ENCODE assay signal across 9 cellular contexts in genomic region chr2:210445116-210445707, GRCh38. TPM values are rescaled to one million over a fixed set of nuclear protein-coding genes. Genes with fewer than 3 reads are reported as not detected.
DNase-seq lines count a peak whose midpoint lies in the region; FAIRE-seq and TF ChIP-seq lines count a peak whose summit lies in the region.
"Had no signal": no experiment of that assay in that cellular context is flagged by ENCODE, and none has a peak within 500 bp of the region (broad histone marks: within the 10 kb centered on the region; RNA-seq: fewer than 3 reads in every experiment).

No MANE protein-coding gene starts in this region.

- H2BK120ac ChIP-seq in mesendoderm (ENCODE audit: low read depth, low read length) (no peak overlapping the region), neuronal stem cell (ENCODE audit: low read depth, low read length) (no peak overlapping the region)

- H3K14ac ChIP-seq in neuronal stem cell (ENCODE audit: low read length): no peak overlapping the region

- no peak overlapping the region for H3K4me2 ChIP-seq in mesendoderm (ENCODE audit: low read length)
- H3K4me2 ChIP-seq in neuronal stem cell (ENCODE audit: insufficient read depth, low read length, poor library complexity, severe bottlenecking): no peak overlapping the region

- H3K9me3 ChIP-seq in neuronal stem cell (replicated peaks in 1 of 2; ENCODE audit: control insufficient read depth in 2 of 2, insufficient read depth in 1 of 2, low read depth in 1 of 2, low read length in 2 of 2): peaks cover 0 to 7% of the 10 kb centered on the region in 2 donors

- H3K4ac ChIP-seq in mesendoderm (ENCODE audit: low read depth, low read length): no peak overlapping the region
- no peak overlapping the region for H3K4ac ChIP-seq in neuronal stem cell (ENCODE audit: low read length)

- H3K27ac ChIP-seq in mesendoderm (ENCODE audit: low read depth, low read length) (no peak overlapping the region), neuronal stem cell (replicated peaks; ENCODE audit: low read length) (no peak overlapping the region)

- H3K27me3 ChIP-seq in mesendoderm (ENCODE audit: insufficient read depth, low read length, poor library complexity) (no peaks in the 10 kb centered on the region), neuronal stem cell (ENCODE audit: control insufficient read depth in 3 of 3, insufficient read depth in 3 of 3, low read depth in 1 of 3, low read length in 3 of 3) (no peaks in the 10 kb centered on the region)

- no peak overlapping the region for H3K56ac ChIP-seq in mesendoderm (ENCODE audit: low read length)

- no peak overlapping the region for H3K27ac Mint-ChIP-seq in MCF 10A (ENCODE audit: low read depth, unreplicated experiment)
- H3K27ac Mint-ChIP-seq in activated naive CD8-positive, alpha-beta T cell treated with anti-CD3 and anti-CD28 coated beads for 36 hours: no peak overlapping the region
- H3K27ac Mint-ChIP-seq: IgD-negative memory B cell had no signal

- H2BK5ac ChIP-seq in mesendoderm (ENCODE audit: low read length) (no peak overlapping the region), neuronal stem cell (ENCODE audit: low read length) (no peak overlapping the region)

- H2BK12ac ChIP-seq in neuronal stem cell (ENCODE audit: low read length): no peak overlapping the region

- peak; percentile 39 for TF ChIP-seq CTCF in NB4 (IDR thresholded peaks at IDR 0.05; ENCODE audit: low read depth, low read length)
- peak; percentile 67 for TF ChIP-seq CTCF in MCF 10A (IDR thresholded peaks at IDR 0.05; ENCODE audit: unreplicated experiment)

- H3K9ac ChIP-seq in mesendoderm (ENCODE audit: low read length) (no peak overlapping the region), neuronal stem cell (ENCODE audit: low read depth, low read length, poor library complexity) (no peak overlapping the region)

- peak; percentile 55 for FAIRE-seq in GM19239 (lab: Jason Lieb, UNC)

- no peaks in the 10 kb centered on the region for H3K79me2 ChIP-seq in mesendoderm (ENCODE audit: control insufficient read depth, insufficient read depth, low read length)

- POLR2A ChIA-PET in MCF 10A (lab: Yijun Ruan, JAX): no interaction called here

- H3K27me3 Mint-ChIP-seq in MCF 10A (ENCODE audit: insufficient read depth, unreplicated experiment): no peaks in the 10 kb centered on the region
- H3K27me3 Mint-ChIP-seq in activated naive CD8-positive, alpha-beta T cell treated with anti-CD3 and anti-CD28 coated beads for 36 hours: no peaks in the 10 kb centered on the region
- H3K27me3 Mint-ChIP-seq: IgD-negative memory B cell had no signal

- no peak overlapping the region for H2AFZ ChIP-seq in neuronal stem cell (ENCODE audit: low read length)

- no TSS peak for BruUV-seq in MCF 10A (replicated peaks; lab: Mats Ljungman, UMichigan)

- H3K9me3 Mint-ChIP-seq in MCF 10A (ENCODE audit: unreplicated experiment): peaks cover 20% of the 10 kb centered on the region
- peaks cover 19% of the 10 kb centered on the region for H3K9me3 Mint-ChIP-seq in activated naive CD8-positive, alpha-beta T cell treated with anti-CD3 and anti-CD28 coated beads for 36 hours

- no peak overlapping the region for H3K23ac ChIP-seq in mesendoderm (ENCODE audit: low read length)
- no peak overlapping the region for H3K23ac ChIP-seq in neuronal stem cell (ENCODE audit: low read depth, low read length, poor library complexity)

- no peaks in the 10 kb centered on the region for H3K79me1 ChIP-seq in mesendoderm (ENCODE audit: low read length)
- H3K79me1 ChIP-seq in neuronal stem cell (ENCODE audit: low read depth, low read length): no peaks in the 10 kb centered on the region

- no peaks in the 10 kb centered on the region for H3K4me1 Mint-ChIP-seq in MCF 10A (ENCODE audit: insufficient read depth, unreplicated experiment)
- H3K4me1 Mint-ChIP-seq in activated naive CD8-positive, alpha-beta T cell treated with anti-CD3 and anti-CD28 coated beads for 36 hours: peaks cover 10% of the 10 kb centered on the region

- CTCF ChIA-PET in MCF 10A (lab: Yijun Ruan, JAX): interaction anchor here (0.7 to 2.3 kb wide), 5 partner anchors 17 to 651 kb away, joined by 4 to 9 read pairs (median 6); no protein-coding TSS in a partner anchor

- H3K4me1 ChIP-seq in mesendoderm (ENCODE audit: control insufficient read depth, low read depth, low read length) (no peaks in the 10 kb centered on the region), neuronal stem cell (ENCODE audit: control insufficient read depth in 2 of 2, insufficient read depth in 1 of 2, low read depth in 1 of 2, low read length in 2 of 2) (peaks cover 0 to 3% of the 10 kb centered on the region in 2 donors)

- no peaks in the 10 kb centered on the region for H3K36me3 ChIP-seq in mesendoderm (ENCODE audit: control insufficient read depth, insufficient read depth, low read length)
- H3K36me3 ChIP-seq in neuronal stem cell (replicated peaks in 1 of 2; ENCODE audit: control insufficient read depth in 2 of 2, insufficient read depth in 2 of 2, low read length in 2 of 2): peaks cover 0 to 30% of the 10 kb centered on the region in 2 donors

- no peak overlapping the region for H2AK5ac ChIP-seq in mesendoderm (ENCODE audit: low read length)
- no peak overlapping the region for H2AK5ac ChIP-seq in neuronal stem cell (ENCODE audit: low read depth, low read length)

- H4K8ac ChIP-seq in mesendoderm (ENCODE audit: low read depth, low read length): no peak overlapping the region
- no peak overlapping the region for H4K8ac ChIP-seq in neuronal stem cell (ENCODE audit: low read depth, low read length)

- no peak for TF ChIP-seq POLR2A in NB4 (IDR thresholded peaks at IDR 0.05; ENCODE audit: extremely low read depth, insufficient read length)

- H3K4me3 ChIP-seq in NB4 (ENCODE audit: low read depth, low read length) (no peak overlapping the region), mesendoderm (ENCODE audit: low read length) (no peak overlapping the region), neuronal stem cell (ENCODE audit: low read length in 2 of 2) (no peak overlapping the region)

- H3K36me3 Mint-ChIP-seq in MCF 10A (ENCODE audit: insufficient read depth, unreplicated experiment): peaks cover 10% of the 10 kb centered on the region
- peaks cover 53% of the 10 kb centered on the region for H3K36me3 Mint-ChIP-seq in activated naive CD8-positive, alpha-beta T cell treated with anti-CD3 and anti-CD28 coated beads for 36 hours

- DNase-seq in CD1c-positive myeloid dendritic cell (ENCODE audit: extremely low spot score) (peak; percentile 46), GM19239 (ENCODE audit: insufficient read length, low spot score) (no peak), NB4 (ENCODE audit: low read depth) (peak; percentile 45), MCF 10A (ENCODE audit: unreplicated experiment) (peak; percentile 28), mesendoderm (peak; percentile 25), neuronal stem cell (ENCODE audit: low spot score) (no peak), mesenteric fat pad (ENCODE audit: low spot score) (no peak)
- no peak for DNase-seq in activated naive CD8-positive, alpha-beta T cell treated with anti-CD3 and anti-CD28 coated beads for 36 hours

- H4K5ac ChIP-seq in mesendoderm (ENCODE audit: low read length): no peak overlapping the region

- no CpG with 5 or more reads among the region's 3 CpGs for WGBS in mesendoderm (ENCODE audit: extremely low coverage, insufficient coverage, low lambda C conversion rate)
- no CpG with 5 or more reads among the region's 3 CpGs for WGBS in neuronal stem cell (ENCODE audit: extremely low coverage in 2 of 2, insufficient read length in 2 of 2, insufficient replicate concordance in 1 of 2), 2 donors

- no peak overlapping the region for H3K4me3 Mint-ChIP-seq in MCF 10A (ENCODE audit: unreplicated experiment)
- no peak overlapping the region for H3K4me3 Mint-ChIP-seq in activated naive CD8-positive, alpha-beta T cell treated with anti-CD3 and anti-CD28 coated beads for 36 hours
- H3K4me3 Mint-ChIP-seq: IgD-negative memory B cell had no signal

- intact Hi-C loops in MCF 10A (cut with micrococcal nuclease): no loop called here

- H2BK15ac ChIP-seq in mesendoderm (replicated peaks; ENCODE audit: low read depth) (no peak overlapping the region), neuronal stem cell (ENCODE audit: low read length) (no peak overlapping the region)

- no peak overlapping the region for H4K91ac ChIP-seq in neuronal stem cell (ENCODE audit: low read depth, low read length, poor library complexity)

- H3K18ac ChIP-seq in mesendoderm (ENCODE audit: low read length): no peak overlapping the region
- H3K18ac ChIP-seq in neuronal stem cell (ENCODE audit: low read length): no peak overlapping the region

RNA-seq across cellular contexts. Expression of gene LANCL1, which starts 31.3 kb away (rescaled TPM):
- total RNA-seq in MCF 10A (2022) (33.7 and 34.1 TPM in 2 replicates), mesenteric fat pad (32.8 TPM)
- 20.9 TPM for polyA plus RNA-seq in mesendoderm (2013, experiment 1 of 2)
- 21.0 TPM for polyA plus RNA-seq in mesendoderm (2013, experiment 2 of 2)
- polyA plus RNA-seq in neuronal stem cell (2013, experiment 1 of 2): 46.0 TPM
- polyA plus RNA-seq in neuronal stem cell (2013, experiment 2 of 2): 44.9 TPM
- total RNA-seq in activated naive CD8-positive, alpha-beta T cell treated with anti-CD3 and anti-CD28 coated beads for 36 hours: 10 to 100 TPM; 43.6 to 45.2 TPM

Comparison
In these comparisons a context has a peak if more than half of its experiments do, and no peak if none do; other contexts are left out.
1. DNase-seq: peak in CD1c-positive myeloid dendritic cell (single experiment), NB4 (single experiment), MCF 10A (single experiment) and mesendoderm (single experiment); none in GM19239 (single experiment), neuronal stem cell (single experiment), activated naive CD8-positive, alpha-beta T cell treated with anti-CD3 and anti-CD28 coated beads for 36 hours (single experiment) and mesenteric fat pad (single experiment).